In genomic region chr2:216206821-216207220, GRCh38 we compare ENCODE assay signal across 15 cellular contexts.
DNase-seq lines count a peak whose midpoint lies in the region; ATAC-seq and TF ChIP-seq lines count a peak whose summit lies in the region.
"Had no signal": no experiment of that assay in that cellular context is flagged by ENCODE, and none has a peak within 500 bp of the region (broad histone marks: within the 10 kb centered on the region; RNA-seq: fewer than 3 reads in every experiment).

No MANE protein-coding gene starts in this region.

- intact Hi-C loops in activated CD8-positive, alpha-beta T cell treated with anti-CD3 and anti-CD28 coated beads for 36 hours (cut with micrococcal nuclease): no loop called here

- no peak overlapping the region for H2BK120ac ChIP-seq in neuronal stem cell (ENCODE audit: low read depth, low read length)

- H3K27ac Mint-ChIP-seq in activated CD8-positive, alpha-beta T cell treated with anti-CD3 and anti-CD28 coated beads for 36 hours: peak overlapping the region; percentile 90
- no peak overlapping the region for H3K27ac Mint-ChIP-seq in activated CD8-positive, alpha-beta T cell treated with anti-CD3 and anti-CD28 coated beads, Interleukin-2, amount 10 ng/mL, durations not matched to agents 7 days and 5 days
- peak overlapping the region; percentile 89 for H3K27ac Mint-ChIP-seq in nephron progenitor cell

- H4K91ac ChIP-seq in neuronal stem cell (ENCODE audit: low read depth, low read length, poor library complexity): no peak overlapping the region

- H3K79me1 ChIP-seq in neuronal stem cell (ENCODE audit: low read depth, low read length): no peaks in the 10 kb centered on the region

- no peaks in the 10 kb centered on the region for H3K27me3 ChIP-seq in osteoblast (ENCODE audit: insufficient read depth, low read length)
- no peaks in the 10 kb centered on the region for H3K27me3 ChIP-seq in neuronal stem cell (ENCODE audit: control insufficient read depth in 3 of 3, insufficient read depth in 3 of 3, low read depth in 1 of 3, low read length in 3 of 3)
- H3K27me3 ChIP-seq: gastrocnemius medialis, SJSA1, upper lobe of left lung had no signal

- H3K4me1 ChIP-seq in osteoblast (ENCODE audit: insufficient read depth, low read length) (no peaks in the 10 kb centered on the region), neuronal stem cell (ENCODE audit: control insufficient read depth in 2 of 2, insufficient read depth in 1 of 2, low read depth in 1 of 2, low read length in 2 of 2) (no peaks in the 10 kb centered on the region)
- H3K4me1 ChIP-seq: gastrocnemius medialis, upper lobe of left lung had no signal

- peak; percentile 45 for ATAC-seq in activated CD8-positive, alpha-beta T cell treated with anti-CD3 and anti-CD28 coated beads for 36 hours
- no peak for ATAC-seq in activated CD8-positive, alpha-beta T cell treated with anti-CD3 and anti-CD28 coated beads, Interleukin-2, amount 10 ng/mL, durations not matched to agents 7 days and 5 days
- ATAC-seq in GM21447 (IDR thresholded peaks at IDR 0.05; ENCODE audit: unreplicated experiment) (peak; percentile 63), HG03457 (IDR thresholded peaks at IDR 0.05; ENCODE audit: unreplicated experiment) (peak; percentile 51)

- no peak overlapping the region for H2BK15ac ChIP-seq in neuronal stem cell (ENCODE audit: low read length)

- H3K36me3 ChIP-seq in osteoblast (ENCODE audit: insufficient read depth, low read length) (peaks cover 50% of the 10 kb centered on the region), neuronal stem cell (replicated peaks in 1 of 2; ENCODE audit: control insufficient read depth in 2 of 2, insufficient read depth in 2 of 2, low read length in 2 of 2) (peaks cover 30 to 100% of the 10 kb centered on the region in 2 donors)

- no peak overlapping the region for H3K4me3 ChIP-seq in osteoblast (ENCODE audit: insufficient read depth, low read length)
- no peak overlapping the region for H3K4me3 ChIP-seq in neuronal stem cell (ENCODE audit: low read length in 2 of 2)
- H3K4me3 ChIP-seq: gastrocnemius medialis, SJSA1, upper lobe of left lung had no signal

- no peak overlapping the region for H2AFZ ChIP-seq in osteoblast (ENCODE audit: low read length)
- no peak overlapping the region for H2AFZ ChIP-seq in neuronal stem cell (ENCODE audit: low read length)

- H2AK5ac ChIP-seq in neuronal stem cell (ENCODE audit: low read depth, low read length): no peak overlapping the region

- H3K4ac ChIP-seq in neuronal stem cell (ENCODE audit: low read length): no peak overlapping the region

- no peaks in the 10 kb centered on the region for H3K79me2 ChIP-seq in osteoblast (ENCODE audit: insufficient read depth, low read length)

- CTCF ChIA-PET in activated CD8-positive, alpha-beta T cell treated with anti-CD3 and anti-CD28 coated beads for 36 hours (lab: Charles Lee): interaction anchor here (2.0 kb wide), 1 partner anchor 9 kb away, joined by 5 read pairs; no protein-coding TSS in a partner anchor
- CTCF ChIA-PET in activated CD8-positive, alpha-beta T cell treated with anti-CD3 and anti-CD28 coated beads, Interleukin-2, amount 10 ng/mL, durations not matched to agents 7 days and 5 days (lab: Charles Lee): interaction anchor here (0.9 kb wide), 1 partner anchor 8 kb away, joined by 3 read pairs; no protein-coding TSS in a partner anchor

- no peaks in the 10 kb centered on the region for H3K9me3 Mint-ChIP-seq in activated CD8-positive, alpha-beta T cell treated with anti-CD3 and anti-CD28 coated beads for 36 hours
- H3K9me3 Mint-ChIP-seq in activated CD8-positive, alpha-beta T cell treated with anti-CD3 and anti-CD28 coated beads, Interleukin-2, amount 10 ng/mL, durations not matched to agents 7 days and 5 days (ENCODE audit: insufficient read depth): no peaks in the 10 kb centered on the region
- no peaks in the 10 kb centered on the region for H3K9me3 Mint-ChIP-seq in nephron progenitor cell
- H3K9me3 Mint-ChIP-seq: H9 had no signal

- no peak overlapping the region for H3K23ac ChIP-seq in neuronal stem cell (ENCODE audit: low read depth, low read length, poor library complexity)

- no peak overlapping the region for H3K27ac ChIP-seq in osteoblast (ENCODE audit: low read depth, low read length)
- no peak overlapping the region for H3K27ac ChIP-seq in neuronal stem cell (replicated peaks; ENCODE audit: low read length)
- H3K27ac ChIP-seq: gastrocnemius medialis, SJSA1, upper lobe of left lung had no signal

- H3K9ac ChIP-seq in neuronal stem cell (ENCODE audit: low read depth, low read length, poor library complexity): no peak overlapping the region

- no peak for DNase-seq in activated CD8-positive, alpha-beta T cell treated with anti-CD3 and anti-CD28 coated beads for 36 hours
- no peak for DNase-seq in activated CD8-positive, alpha-beta T cell treated with anti-CD3 and anti-CD28 coated beads, Interleukin-2, amount 10 ng/mL, durations not matched to agents 7 days and 5 days
- no peak for DNase-seq in nephron progenitor cell
- no peak for DNase-seq in osteoblast (ENCODE audit: insufficient read length, low spot score, missing footprints)
- no peak for DNase-seq in neuronal stem cell (ENCODE audit: low spot score)
- no peak for DNase-seq in HuH-7.5 (ENCODE audit: low spot score)
- DNase-seq: activated effector memory CD4-positive, alpha-beta T cell treated with Interleukin-2 at 50 U/mL for 16 hours; Calu3; gastrocnemius medialis; H9; NCI-H2029 treated with DMSO at 0.1 percent for 48 hours; upper lobe of left lung had no signal

- H3K14ac ChIP-seq in neuronal stem cell (ENCODE audit: low read length): no peak overlapping the region

- peaks cover 57% of the 10 kb centered on the region for H3K4me1 Mint-ChIP-seq in activated CD8-positive, alpha-beta T cell treated with anti-CD3 and anti-CD28 coated beads for 36 hours (ENCODE audit: low read depth)
- peaks cover 10% of the 10 kb centered on the region for H3K4me1 Mint-ChIP-seq in activated CD8-positive, alpha-beta T cell treated with anti-CD3 and anti-CD28 coated beads, Interleukin-2, amount 10 ng/mL, durations not matched to agents 7 days and 5 days (ENCODE audit: low read depth)
- H3K4me1 Mint-ChIP-seq in nephron progenitor cell: peaks cover 68% of the 10 kb centered on the region

- POLR2A ChIA-PET in activated CD8-positive, alpha-beta T cell treated with anti-CD3 and anti-CD28 coated beads for 36 hours (lab: Charles Lee): interaction anchor here (1.0 to 1.5 kb wide), 2 partner anchors 9 to 11 kb away, joined by 3 read pairs; no protein-coding TSS in a partner anchor
- POLR2A ChIA-PET in activated CD8-positive, alpha-beta T cell treated with anti-CD3 and anti-CD28 coated beads, Interleukin-2, amount 10 ng/mL, durations not matched to agents 7 days and 5 days (lab: Charles Lee): no interaction called here

- no peak overlapping the region for H3K18ac ChIP-seq in neuronal stem cell (ENCODE audit: low read length)

- no peaks in the 10 kb centered on the region for H3K27me3 Mint-ChIP-seq in activated CD8-positive, alpha-beta T cell treated with anti-CD3 and anti-CD28 coated beads for 36 hours
- H3K27me3 Mint-ChIP-seq in activated CD8-positive, alpha-beta T cell treated with anti-CD3 and anti-CD28 coated beads, Interleukin-2, amount 10 ng/mL, durations not matched to agents 7 days and 5 days (ENCODE audit: low read depth): no peaks in the 10 kb centered on the region
- no peaks in the 10 kb centered on the region for H3K27me3 Mint-ChIP-seq in nephron progenitor cell (ENCODE audit: low read depth, poor library complexity)

- H2BK12ac ChIP-seq in neuronal stem cell (ENCODE audit: low read length): no peak overlapping the region

- no peaks in the 10 kb centered on the region for H4K20me1 ChIP-seq in osteoblast (ENCODE audit: insufficient read depth, low read length)

- peaks cover 77% of the 10 kb centered on the region for H3K36me3 Mint-ChIP-seq in activated CD8-positive, alpha-beta T cell treated with anti-CD3 and anti-CD28 coated beads for 36 hours (ENCODE audit: low read depth)
- peaks cover 79% of the 10 kb centered on the region for H3K36me3 Mint-ChIP-seq in activated CD8-positive, alpha-beta T cell treated with anti-CD3 and anti-CD28 coated beads, Interleukin-2, amount 10 ng/mL, durations not matched to agents 7 days and 5 days (ENCODE audit: low read depth)
- peaks cover 65% of the 10 kb centered on the region for H3K36me3 Mint-ChIP-seq in nephron progenitor cell (ENCODE audit: low read depth)

- H2BK5ac ChIP-seq in neuronal stem cell (ENCODE audit: low read length): no peak overlapping the region

- no CpG with 5 or more reads among the region's 5 CpGs for WGBS in neuronal stem cell (ENCODE audit: extremely low coverage in 2 of 2, insufficient read length in 2 of 2, insufficient replicate concordance in 1 of 2), 2 donors

- H3K4me3 Mint-ChIP-seq in activated CD8-positive, alpha-beta T cell treated with anti-CD3 and anti-CD28 coated beads for 36 hours: no peak overlapping the region
- H3K4me3 Mint-ChIP-seq in activated CD8-positive, alpha-beta T cell treated with anti-CD3 and anti-CD28 coated beads, Interleukin-2, amount 10 ng/mL, durations not matched to agents 7 days and 5 days: no peak overlapping the region
- H3K4me3 Mint-ChIP-seq in nephron progenitor cell: no peak overlapping the region
- H3K4me3 Mint-ChIP-seq: H9 had no signal

- H4K8ac ChIP-seq in neuronal stem cell (ENCODE audit: low read depth, low read length): no peak overlapping the region

- no peak overlapping the region for H3K4me2 ChIP-seq in osteoblast (ENCODE audit: insufficient read depth, low read length)
- no peak overlapping the region for H3K4me2 ChIP-seq in neuronal stem cell (ENCODE audit: insufficient read depth, low read length, poor library complexity, severe bottlenecking)

- no peak for TF ChIP-seq CTCF in activated CD8-positive, alpha-beta T cell treated with anti-CD3 and anti-CD28 coated beads for 36 hours (IDR thresholded peaks at IDR 0.05)
- TF ChIP-seq CTCF in nephron progenitor cell (IDR thresholded peaks at IDR 0.05): no peak
- TF ChIP-seq CTCF in osteoblast (IDR thresholded peaks at IDR 0.05; ENCODE audit: extremely low read depth, low read depth, low read length): no peak

- no peaks in the 10 kb centered on the region for H3K9me3 ChIP-seq in osteoblast (ENCODE audit: low read depth, low read length)
- no peaks in the 10 kb centered on the region for H3K9me3 ChIP-seq in neuronal stem cell (replicated peaks in 1 of 2; ENCODE audit: control insufficient read depth in 2 of 2, insufficient read depth in 1 of 2, low read depth in 1 of 2, low read length in 2 of 2)
- H3K9me3 ChIP-seq: gastrocnemius medialis, upper lobe of left lung had no signal
